ENCODE assay signal across 9 cellular contexts in genomic region chr5:143245929-143246561, GRCh38.
DNase-seq lines count a peak whose midpoint lies in the region; ATAC-seq, FAIRE-seq and TF ChIP-seq lines count a peak whose summit lies in the region.
"Had no signal": no experiment of that assay in that cellular context is flagged by ENCODE, and none has a peak within 500 bp of the region (broad histone marks: within the 10 kb centered on the region; RNA-seq: fewer than 3 reads in every experiment).

No MANE protein-coding gene starts in this region.

- no peak overlapping the region for H3K4me2 ChIP-seq in H9 (ENCODE audit: insufficient read depth, insufficient read length, low read length)

- peak overlapping the region in 1 of 3 experiments; percentile 40; a peak in 1 of 7 replicates for H3K27ac Mint-ChIP-seq in H9
- H3K27ac Mint-ChIP-seq: activated T-cell treated with anti-CD3 and anti-CD28 coated beads, Interleukin-2, amount 50 U/mL, for 24 hours had no signal

- ATAC-seq in GM21717 (IDR thresholded peaks at IDR 0.05; ENCODE audit: unreplicated experiment) = no peak

- no peak overlapping the region for H3K14ac ChIP-seq in H9 (ENCODE audit: insufficient read depth, low read length)

- no peaks in the 10 kb centered on the region for H3K23me2 ChIP-seq in H9 (ENCODE audit: insufficient read length, low read depth, low read length, poor library complexity, severe bottlenecking)

- peaks cover 8% of the 10 kb centered on the region in 2 experiments; a peak in 3 of 4 replicates for H3K4me1 Mint-ChIP-seq in H9

- no peaks in the 10 kb centered on the region for H3K79me2 ChIP-seq in H9 (ENCODE audit: insufficient read depth, low read length)

- intact Hi-C loops in left ventricle myocardium inferior (cut with micrococcal nuclease) = no loop called here

- no peak overlapping the region for H3K4ac ChIP-seq in H9 (ENCODE audit: low read depth, low read length)

- DNase-seq in SIG-M5 treated with dmso at 0.1 percent for 504 hours (lab: John Stamatoyannopoulos, UW; ENCODE audit: unreplicated experiment) (peak; percentile 10), SIG-M5 (lab: John Stamatoyannopoulos, UW) (no peak), RPMI7951 (ENCODE audit: low read depth) (peak; percentile 99), fibroblast of the aortic adventitia (ENCODE audit: low read depth) (peak; percentile 91), urothelium cell line (ENCODE audit: low spot score) (peak; percentile 84), left ventricle myocardium inferior (no peak), H9 (no peak)
- DNase-seq: activated T-cell treated with anti-CD3 and anti-CD28 coated beads, Interleukin-2, amount 50 U/mL, for 24 hours had no signal

- H4K91ac ChIP-seq in H9 (ENCODE audit: insufficient read length, low read depth, low read length) = no peak overlapping the region

- no peaks in the 10 kb centered on the region for H3K79me1 ChIP-seq in H9 (ENCODE audit: insufficient read depth, low read depth, low read length, poor library complexity, severe bottlenecking)

- H3K36me3 Mint-ChIP-seq in H9 (ENCODE audit: insufficient read depth in 1 of 3, low read depth in 3 of 3) = peaks cover 0 to 4% (median 0%) of the 10 kb centered on the region in 3 experiments; a peak in 1 of 7 replicates

- no peak overlapping the region for H2BK5ac ChIP-seq in H9 (ENCODE audit: insufficient read length, low read length)

- no peaks in the 10 kb centered on the region for H3K9me3 ChIP-seq in left ventricle myocardium inferior (replicated peaks)
- H3K9me3 ChIP-seq in H9 (ENCODE audit: control insufficient read depth, low read depth, low read length) = no peaks in the 10 kb centered on the region

- no peak overlapping the region for H2BK120ac ChIP-seq in H9 (ENCODE audit: low read depth, low read length, poor library complexity, severe bottlenecking)

- no peak overlapping the region for H2BK12ac ChIP-seq in H9 (ENCODE audit: insufficient read length, low read depth, low read length)

- H3K36me3 ChIP-seq in left ventricle myocardium inferior = no peaks in the 10 kb centered on the region

- H3K56ac ChIP-seq in H9 (ENCODE audit: insufficient read length, low read depth, low read length) = no peak overlapping the region

- H3T11ph ChIP-seq in H9 (ENCODE audit: low read length) = no peak overlapping the region

- H3K23ac ChIP-seq in H9 (ENCODE audit: insufficient read length, low read depth, low read length) = no peak overlapping the region

- H3K9ac ChIP-seq in H9 (ENCODE audit: extremely low read depth, insufficient read length, low read length) = no peak overlapping the region

- H3K27me3 ChIP-seq in left ventricle myocardium inferior (ENCODE audit: low read depth) = no peaks in the 10 kb centered on the region
- H3K27me3 ChIP-seq in H9 (ENCODE audit: insufficient read depth, low read length) = no peaks in the 10 kb centered on the region

- H4K8ac ChIP-seq in H9 (replicated peaks; ENCODE audit: insufficient read length, low read depth, low read length) = no peak overlapping the region

- H3K4me1 ChIP-seq in left ventricle myocardium inferior (peaks cover 9% of the 10 kb centered on the region), H9 (ENCODE audit: insufficient read depth, low read length) (no peaks in the 10 kb centered on the region; the same call in 1 of the 2 replicates)

- no CpG with 5 or more reads among the region's 11 CpGs for WGBS in H9 (ENCODE audit: extremely low coverage, insufficient read length, low lambda C conversion rate)

- H4K20me1 ChIP-seq in H9 (ENCODE audit: control insufficient read depth, insufficient read depth, insufficient read length) = no peaks in the 10 kb centered on the region

- no peak overlapping the region for H2AK5ac ChIP-seq in H9 (ENCODE audit: insufficient read length, low read length)

- FAIRE-seq in urothelium cell line (lab: Jason Lieb, UNC) = no peak

- H4K5ac ChIP-seq in H9 (ENCODE audit: insufficient read length, low read depth, low read length) = no peak overlapping the region

- H3K18ac ChIP-seq in H9 (ENCODE audit: insufficient read length, low read depth, low read length) = no peak overlapping the region

- no peak overlapping the region for H2BK20ac ChIP-seq in H9 (ENCODE audit: low read depth, low read length, poor library complexity, severe bottlenecking)

- no peak overlapping the region for H3K4me3 ChIP-seq in fibroblast of the aortic adventitia (ENCODE audit: low read depth, low read length)
- H3K4me3 ChIP-seq in left ventricle myocardium inferior = no peak overlapping the region

- H3K27ac ChIP-seq in left ventricle myocardium inferior (replicated peaks) (no peak overlapping the region), H9 (ENCODE audit: insufficient read length, low read depth, low read length) (no peak overlapping the region)

- no peak overlapping the region for H2AFZ ChIP-seq in H9 (ENCODE audit: low read length)

- H3K27me3 Mint-ChIP-seq in H9 (ENCODE audit: low read depth) = no peaks in the 10 kb centered on the region; the same call in 1 of the 2 replicates
- H3K27me3 Mint-ChIP-seq: activated T-cell treated with anti-CD3 and anti-CD28 coated beads, Interleukin-2, amount 50 U/mL, for 24 hours had no signal

- peaks cover 0 to 10% of the 10 kb centered on the region in 2 experiments; a peak in 3 of 5 replicates for H3K9me3 Mint-ChIP-seq in H9
- H3K9me3 Mint-ChIP-seq: activated T-cell treated with anti-CD3 and anti-CD28 coated beads, Interleukin-2, amount 50 U/mL, for 24 hours had no signal

- H3K4me3 Mint-ChIP-seq in H9 = no peak overlapping the region
- H3K4me3 Mint-ChIP-seq: activated T-cell treated with anti-CD3 and anti-CD28 coated beads, Interleukin-2, amount 50 U/mL, for 24 hours had no signal

- no peak for TF ChIP-seq CTCF in fibroblast of the aortic adventitia (IDR thresholded peaks at IDR 0.05; ENCODE audit: insufficient read depth, low read length)
- TF ChIP-seq CTCF in left ventricle myocardium inferior (IDR thresholded peaks at IDR 0.05; ENCODE audit: borderline replicate concordance) = no peak
- TF ChIP-seq CTCF in H9 (conservative IDR thresholded peaks at IDR 0.05) = no peak

- H2BK15ac ChIP-seq in H9 (ENCODE audit: low read depth, low read length) = no peak overlapping the region

Comparison
In these comparisons a context has a peak if more than half of its experiments do, and no peak if none do; other contexts are left out.
1. DNase-seq: peak in SIG-M5 treated with dmso at 0.1 percent for 504 hours (single experiment), RPMI7951 (single experiment), fibroblast of the aortic adventitia (single experiment) and urothelium cell line (single experiment); none in SIG-M5 (single experiment), left ventricle myocardium inferior (single experiment) and H9 (single experiment).